ENCODE assay signal across 27 cellular contexts in genomic region chr16:4098496-4098895, GRCh38. TPM values are rescaled to one million over a fixed set of nuclear protein-coding genes. Genes with fewer than 3 reads are reported as not detected.
DNase-seq lines count a peak whose midpoint lies in the region; ATAC-seq, FAIRE-seq and TF ChIP-seq lines count a peak whose summit lies in the region.
"Had no signal": no experiment of that assay in that cellular context is flagged by ENCODE, and none has a peak within 500 bp of the region (broad histone marks: within the 10 kb centered on the region; RNA-seq: fewer than 3 reads in every experiment).

No MANE protein-coding gene starts in this region.

- H3K36me3 ChIP-seq in HepG2 (replicated peaks in 1 of 2; ENCODE audit: control insufficient read depth in 1 of 2, insufficient read depth in 2 of 2, low read length in 2 of 2) (peaks cover 2 to 6% of the 10 kb centered on the region in 2 experiments; a peak in 3 of 5 replicates), right lobe of liver (no peaks in the 10 kb centered on the region), mucosa of descending colon (ENCODE audit: low read depth) (no peaks in the 10 kb centered on the region)
- H3K36me3 ChIP-seq: left lung had no signal

- no peak overlapping the region for H2AFZ ChIP-seq in HepG2 (ENCODE audit: low read length)

- peaks cover 72% of the 10 kb centered on the region for H3K79me2 ChIP-seq in HepG2 (ENCODE audit: insufficient read depth, low read length)

- CTCF ChIA-PET in HepG2 (lab: Yijun Ruan, JAX; ENCODE audit: low intra/inter-chr PET ratio, low total read pairs) = no interaction called here

- H3K27me3 ChIP-seq in HepG2 (ENCODE audit: control insufficient read depth in 1 of 2, insufficient read depth in 2 of 2, low read length in 2 of 2) (no peaks in the 10 kb centered on the region), right lobe of liver (no peaks in the 10 kb centered on the region)
- H3K27me3 ChIP-seq: esophagus muscularis mucosa, gastroesophageal sphincter, left lung had no signal

- H3K4me1 ChIP-seq in HepG2 (ENCODE audit: insufficient read depth, low read length) = peaks cover 34% of the 10 kb centered on the region
- peaks cover 0 to 28% (median 6%) of the 10 kb centered on the region in 4 donors for H3K4me1 ChIP-seq in right lobe of liver
- peaks cover 24% of the 10 kb centered on the region for H3K4me1 ChIP-seq in mucosa of descending colon (ENCODE audit: low read depth)

- no peak overlapping the region for H3K9ac ChIP-seq in HepG2 (ENCODE audit: insufficient read depth, low read depth, low read length)

- no TSS peak for BruUV-seq in HepG2 (replicated peaks; lab: Mats Ljungman, UMichigan)

- WGBS in HepG2 (ENCODE audit: low lambda C conversion rate) = 96% methylated on average over 4 of the region's 4 CpGs
- 81% methylated on average over 3 of the region's 4 CpGs for WGBS in right lobe of liver (ENCODE audit: insufficient coverage, low coverage, low lambda C conversion rate, missing lambda C conversion rate)

- FAIRE-seq in HepG2 (lab: Jason Lieb, UNC) = no peak

- H4K20me1 ChIP-seq in HepG2 (ENCODE audit: insufficient read depth, low read length) = no peaks in the 10 kb centered on the region

- TF ChIP-seq CTCF in HepG2 (CRISPR knock-in tag; IDR thresholded peaks at IDR 0.05) (no peak), right lobe of liver (IDR thresholded peaks at IDR 0.05) (no peak), mucosa of descending colon (IDR thresholded peaks at IDR 0.05) (no peak)

- H3K9me3 ChIP-seq in HepG2 (ENCODE audit: low read length) (no peaks in the 10 kb centered on the region), right lobe of liver (no peaks in the 10 kb centered on the region), mucosa of descending colon (no peaks in the 10 kb centered on the region)
- H3K9me3 ChIP-seq: esophagus muscularis mucosa, gastroesophageal sphincter, left lung had no signal

- no peak overlapping the region for H3K4me3 ChIP-seq in HepG2 (replicated peaks in 1 of 3; ENCODE audit: insufficient read depth in 1 of 3, low read depth in 2 of 3, low read length in 3 of 3)
- H3K4me3 ChIP-seq in right lobe of liver = no peak overlapping the region
- no peak overlapping the region for H3K4me3 ChIP-seq in mucosa of descending colon
- H3K4me3 ChIP-seq: esophagus muscularis mucosa, gastroesophageal sphincter, left lung had no signal

- no peak for TF ChIP-seq EP300 in HepG2 (IDR thresholded peaks at IDR 0.05; ENCODE audit: low read depth in 2 of 2, low read length in 2 of 2)
- no peak for TF ChIP-seq EP300 in HepG2 (CRISPR knock-in tag; IDR thresholded peaks at IDR 0.05; ENCODE audit: borderline replicate concordance)

- TF ChIP-seq RAD21 in HepG2 (CRISPR knock-in tag; IDR thresholded peaks at IDR 0.05) = no peak

- in situ Hi-C loops in HepG2 (cut with HindIII; ENCODE audit: extremely low pct_ligation_motif_present, low pct_unique_long_range_greater_than_20kb) = no loop called here

- no peak overlapping the region for H3K4me2 ChIP-seq in HepG2 (ENCODE audit: low read depth, low read length)

- DNase-seq in HepG2 (ENCODE audit: low spot score) = no peak
- no peak for DNase-seq in right lobe of liver
- peak; percentile 22 to 40 for DNase-seq in dermis microvascular lymphatic vessel endothelial cell (ENCODE audit: low read depth in 2 of 2)
- DNase-seq in mucosa of descending colon = no peak
- no peak for DNase-seq in NCI-H2081 (lab: John Stamatoyannopoulos, UW)
- DNase-seq in RPMI8226 = no peak
- DNase-seq in HUDEP-2 (lab: John Stamatoyannopoulos, UW; ENCODE audit: unreplicated experiment in 76 of 76) = no peak
- no peak for DNase-seq in SW 1271 (lab: John Stamatoyannopoulos, UW)
- DNase-seq: 8988T; activated CD4-positive, alpha-beta T cell treated with anti-CD3 and anti-CD28 coated beads, Interleukin-2, amount 10 ng/mL, durations not matched to agents 24 days and 14 days; activated naive CD4-positive, alpha-beta T cell; activated T-cell treated with anti-CD3 and anti-CD28 coated beads, Interleukin-2, amount 50 U/mL, for 48 hours; AML-193; CD8-positive, alpha-beta T cell; DMS 273 treated with DMSO at 0.1 percent for 48 hours; endodermal cell; hippocampal formation; immature natural killer cell; natural killer cell; NCI-H2171; NCI-H510A treated with DMSO at 0.1 percent for 48 hours; SHP77; stimulated activated CD4-positive, alpha-beta T cell treated with anti-CD3 and anti-CD28 coated beads, Interleukin-2, amount 100 ng/mL, for 48 hours; WERI-Rb-1 had no signal

- ATAC-seq in HepG2 = no peak
- no peak for ATAC-seq in right lobe of liver
- ATAC-seq in mucosa of descending colon = peak; percentile 28
- ATAC-seq: CD8-positive, alpha-beta T cell; gastroesophageal sphincter; natural killer cell had no signal

- TF ChIP-seq POLR2A in HepG2 (IDR thresholded peaks at IDR 0.05; ENCODE audit: insufficient read depth in 1 of 2, low read depth in 2 of 2, low read length in 2 of 2) (no peak), right lobe of liver (IDR thresholded peaks at IDR 0.05) (no peak)

- POLR2A ChIA-PET in HepG2 (lab: Yijun Ruan, JAX) = no interaction called here

- H3K27ac ChIP-seq in HepG2 (ENCODE audit: extremely low read length, insufficient read depth, low read length) (no peak overlapping the region), right lobe of liver (no peak overlapping the region)
- H3K27ac ChIP-seq: esophagus muscularis mucosa, gastroesophageal sphincter, WERI-Rb-1 had no signal

- intact Hi-C loops in HepG2 (cut with micrococcal nuclease; ENCODE audit: unreplicated experiment) (no loop called here), right lobe of liver (cut with DNase I) (no loop called here), mucosa of descending colon (cut with DNase I, micrococcal nuclease) (no loop called here)

TF ChIP-seq in HepG2, 621 proteins besides CTCF, POLR2A, EP300 and RAD21 (continues in another document):
- TF ChIP-seq, protein P1, sequence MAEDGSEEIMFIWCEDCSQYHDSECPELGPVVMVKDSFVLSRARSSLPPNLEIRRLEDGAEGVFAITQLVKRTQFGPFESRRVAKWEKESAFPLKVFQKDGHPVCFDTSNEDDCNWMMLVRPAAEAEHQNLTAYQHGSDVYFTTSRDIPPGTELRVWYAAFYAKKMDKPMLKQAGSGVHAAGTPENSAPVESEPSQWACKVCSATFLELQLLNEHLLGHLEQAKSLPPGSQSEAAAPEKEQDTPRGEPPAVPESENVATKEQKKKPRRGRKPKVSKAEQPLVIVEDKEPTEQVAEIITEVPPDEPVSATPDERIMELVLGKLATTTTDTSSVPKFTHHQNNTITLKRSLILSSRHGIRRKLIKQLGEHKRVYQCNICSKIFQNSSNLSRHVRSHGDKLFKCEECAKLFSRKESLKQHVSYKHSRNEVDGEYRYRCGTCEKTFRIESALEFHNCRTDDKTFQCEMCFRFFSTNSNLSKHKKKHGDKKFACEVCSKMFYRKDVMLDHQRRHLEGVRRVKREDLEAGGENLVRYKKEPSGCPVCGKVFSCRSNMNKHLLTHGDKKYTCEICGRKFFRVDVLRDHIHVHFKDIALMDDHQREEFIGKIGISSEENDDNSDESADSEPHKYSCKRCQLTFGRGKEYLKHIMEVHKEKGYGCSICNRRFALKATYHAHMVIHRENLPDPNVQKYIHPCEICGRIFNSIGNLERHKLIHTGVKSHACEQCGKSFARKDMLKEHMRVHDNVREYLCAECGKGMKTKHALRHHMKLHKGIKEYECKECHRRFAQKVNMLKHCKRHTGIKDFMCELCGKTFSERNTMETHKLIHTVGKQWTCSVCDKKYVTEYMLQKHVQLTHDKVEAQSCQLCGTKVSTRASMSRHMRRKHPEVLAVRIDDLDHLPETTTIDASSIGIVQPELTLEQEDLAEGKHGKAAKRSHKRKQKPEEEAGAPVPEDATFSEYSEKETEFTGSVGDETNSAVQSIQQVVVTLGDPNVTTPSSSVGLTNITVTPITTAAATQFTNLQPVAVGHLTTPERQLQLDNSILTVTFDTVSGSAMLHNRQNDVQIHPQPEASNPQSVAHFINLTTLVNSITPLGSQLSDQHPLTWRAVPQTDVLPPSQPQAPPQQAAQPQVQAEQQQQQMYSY (CRISPR knock-in tag; IDR thresholded peaks at IDR 0.05) = peak; percentile 46; the same call in 1 of the 2 replicates

RNA-seq across cellular contexts. Expression of gene ADCY9, which starts 17.7 kb away (rescaled TPM):
- total RNA-seq in HepG2 (2016; rRNA removed; fragmentation: Illumina TruSeq; extraction: Trizol) = 9.6 and 11.2 TPM in 2 replicates
- 6.9 and 7.1 TPM in 2 replicates for total RNA-seq in HepG2 (2016; cell fraction: cytosol; rRNA removed; fragmentation: Illumina TruSeq; extraction: Trizol; ENCODE audit: low read depth)
- 7.0 and 12.1 TPM in 2 replicates for total RNA-seq in HepG2 (2016; cell fraction: insoluble cytoplasmic fraction; rRNA removed; fragmentation: Illumina TruSeq; extraction: Trizol)
- total RNA-seq in HepG2 (2016; cell fraction: membrane; rRNA removed; fragmentation: Illumina TruSeq; extraction: Trizol) = 4.4 and 4.6 TPM in 2 replicates
- total RNA-seq in HepG2 (2016; cell fraction: nucleus; rRNA removed; fragmentation: Illumina TruSeq; extraction: Trizol) = 15.9 and 17.5 TPM in 2 replicates
- polyA plus RNA-seq in HepG2 (2011; rRNA removed) = 13.6 and 13.9 TPM in 2 replicates
- polyA plus RNA-seq in HepG2 (2011; cell fraction: cytosol; rRNA removed) = 15.9 and 17.7 TPM in 2 replicates
- polyA plus RNA-seq in HepG2 (2011; cell fraction: nucleus; rRNA removed) = 26.9 and 30.6 TPM in 2 replicates
- polyA plus RNA-seq in HepG2 (2012) = 15.9 and 19.6 TPM in 2 replicates
- 0.63 and 1.1 TPM in 2 replicates for polyA plus RNA-seq in HepG2 (2016; cell fraction: cytosol; fragmentation: Illumina TruSeq; extraction: Trizol; ENCODE audit: low read depth)
- 5.6 and 8.0 TPM in 2 replicates for polyA plus RNA-seq in HepG2 (2016; cell fraction: insoluble cytoplasmic fraction; fragmentation: Illumina TruSeq; extraction: Trizol; ENCODE audit: low read depth)
- polyA plus RNA-seq in HepG2 (2016; cell fraction: membrane; fragmentation: Illumina TruSeq; extraction: Trizol; ENCODE audit: low read depth) = 2.0 and 2.1 TPM in 2 replicates
- polyA plus RNA-seq in HepG2 (2016; cell fraction: nucleus; fragmentation: Illumina TruSeq; extraction: Trizol; ENCODE audit: insufficient read depth, low read depth) = 16.3 and 17.4 TPM in 2 replicates
- polyA minus RNA-seq in HepG2 (2011; rRNA and poly(A)+ RNA removed; ENCODE audit: low replicate concordance) = 21.8 and 108 TPM in 2 replicates
- 53.6 and 62.1 TPM in 2 replicates for polyA minus RNA-seq in HepG2 (2011; cell fraction: cytosol; rRNA and poly(A)+ RNA removed)
- polyA minus RNA-seq in HepG2 (2011; cell fraction: nucleus; rRNA and poly(A)+ RNA removed) = 33.7 and 36.4 TPM in 2 replicates
- 10 to 100 TPM; 17.3 to 41.5 (median 25.6) TPM for total RNA-seq in right lobe of liver
- 6.7 and 10.5 TPM in 2 replicates for total RNA-seq in dermis microvascular lymphatic vessel endothelial cell
- 10 to 100 TPM; 30.0 to 50.8 (median 41.8) TPM for total RNA-seq in mucosa of descending colon

Comparison
In these comparisons a context has a peak if more than half of its experiments do, and no peak if none do; other contexts are left out.
1. DNase-seq: peak in dermis microvascular lymphatic vessel endothelial cell (2 of 2); none in HepG2 (single experiment), right lobe of liver (0 of 3), mucosa of descending colon (0 of 3), NCI-H2081 (0 of 2), RPMI8226 (single experiment), HUDEP-2 (0 of 76) and SW 1271 (0 of 2).